Comparison of ENCODE assay signal across 28 cellular contexts in genomic region chr11:132251095-132251494, GRCh38.
"Had no signal": no experiment of that assay in that cellular context is flagged by ENCODE, and none has a peak within 500 bp of the region (broad histone marks: within the 10 kb centered on the region; RNA-seq: fewer than 3 reads in every experiment).

No MANE protein-coding gene starts in this region.

- DNase-seq: effector CD8-positive, alpha-beta T cell; endodermal cell; foreskin fibroblast; gastrocnemius medialis; head of caudate nucleus; natural killer cell; occipital lobe; ovary; posterior cingulate gyrus; psoas muscle; right cardiac atrium; spleen; stimulated activated CD4-positive, alpha-beta T cell treated with anti-CD3 and anti-CD28 coated beads, Interleukin-4, amount 100 ng/mL, for 4 hours; stimulated activated naive CD8-positive, alpha-beta T cell treated with anti-CD3 and anti-CD28 coated beads, Interleukin-15, Interleukin-2, amounts not matched to agents 100 U/mL and 50 U/mL, for 24 hours; substantia nigra; upper lobe of left lung had no signal

- H3K4me1 ChIP-seq: gastrocnemius medialis, psoas muscle, spleen, tibial nerve, upper lobe of left lung had no signal

- H3K36me3 ChIP-seq: gastrocnemius medialis, ovary, spleen, thoracic aorta, tibial nerve, upper lobe of left lung had no signal

- H3K9me3 Mint-ChIP-seq: dendritic cell treated with granulocyte-macrophage colony-stimulating factor and Interleukin-4, amounts not matched to agents 40 ng/mL and 50 ng/mL, for 4 days; endodermal cell had no signal

- FAIRE-seq: keratinocyte, urothelium cell line had no signal

- H3K27ac ChIP-seq: epithelial cell of prostate, gastrocnemius medialis, ovary, psoas muscle, skin epidermis, spleen, thoracic aorta, tibial nerve, upper lobe of left lung had no signal

- H3K27me3 Mint-ChIP-seq: dendritic cell treated with granulocyte-macrophage colony-stimulating factor and Interleukin-4, amounts not matched to agents 40 ng/mL and 50 ng/mL, for 4 days; memory B cell; stimulated activated memory B cell treated with anti-CD40 and anti-IgM and Interleukin-4, amounts not matched to agents 10 μg/mL and 1 μg/mL and 100 μg/mL, for 72 hours had no signal

- H3K9me3 ChIP-seq: gastrocnemius medialis, ovary, psoas muscle, thoracic aorta, upper lobe of left lung had no signal

- H3K27ac Mint-ChIP-seq: dendritic cell treated with granulocyte-macrophage colony-stimulating factor and Interleukin-4, amounts not matched to agents 40 ng/mL and 50 ng/mL, for 4 days; endodermal cell; memory B cell; natural killer cell; stimulated activated memory B cell treated with anti-CD40 and anti-IgM and Interleukin-4, amounts not matched to agents 10 μg/mL and 1 μg/mL and 100 μg/mL, for 72 hours had no signal

- H3K27me3 ChIP-seq: gastrocnemius medialis, ovary, spleen, tibial nerve, upper lobe of left lung had no signal

- H3K4me1 Mint-ChIP-seq: endodermal cell; memory B cell; natural killer cell; stimulated activated memory B cell treated with anti-CD40 and anti-IgM and Interleukin-4, amounts not matched to agents 10 μg/mL and 1 μg/mL and 100 μg/mL, for 72 hours had no signal

- H3K4me3 ChIP-seq: gastrocnemius medialis, lung, ovary, psoas muscle, skin epidermis, spleen, thoracic aorta, tibial nerve, upper lobe of left lung had no signal

- H3K36me3 Mint-ChIP-seq: memory B cell; natural killer cell; stimulated activated memory B cell treated with anti-CD40 and anti-IgM and Interleukin-4, amounts not matched to agents 10 μg/mL and 1 μg/mL and 100 μg/mL, for 72 hours had no signal

- ATAC-seq: esophagus mucosa; gastrocnemius medialis; left lobe of liver; natural killer cell; psoas muscle; right cardiac atrium; stimulated activated memory B cell treated with anti-CD40 and anti-IgM and Interleukin-4, amounts not matched to agents 10 μg/mL and 1 μg/mL and 100 μg/mL, for 72 hours; stimulated activated naive CD8-positive, alpha-beta T cell treated with anti-CD3 and anti-CD28 coated beads, Interleukin-15, Interleukin-2, amounts not matched to agents 100 U/mL and 50 U/mL, for 24 hours had no signal

- H3K4me3 Mint-ChIP-seq: dendritic cell treated with granulocyte-macrophage colony-stimulating factor and Interleukin-4, amounts not matched to agents 40 ng/mL and 50 ng/mL, for 4 days; endodermal cell; memory B cell; natural killer cell; stimulated activated memory B cell treated with anti-CD40 and anti-IgM and Interleukin-4, amounts not matched to agents 10 μg/mL and 1 μg/mL and 100 μg/mL, for 72 hours had no signal
